ENCODE assay signal across 19 cellular contexts in the genomic region with DNA sequence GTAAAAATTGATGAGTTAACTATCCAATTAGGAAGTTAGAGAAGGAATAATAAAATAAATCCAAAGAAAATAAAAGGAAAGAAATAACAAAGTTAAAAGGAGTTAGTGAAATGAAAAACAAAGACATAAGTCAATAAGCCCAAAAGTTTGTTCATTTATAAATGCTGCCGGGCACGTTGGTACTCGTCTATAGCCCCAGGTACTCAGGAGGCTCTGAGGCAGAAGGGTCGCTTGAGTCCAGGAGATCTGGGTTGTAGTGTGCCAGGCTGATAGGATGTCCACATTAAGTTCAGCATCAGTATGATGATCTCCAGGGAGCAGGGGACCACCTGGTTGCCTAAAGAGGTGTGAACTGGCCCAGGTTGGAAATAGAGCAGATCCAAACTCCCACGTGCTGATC. TPM values are rescaled to one million over a fixed set of nuclear protein-coding genes. Genes with fewer than 3 reads are reported as not detected.
DNase-seq lines count a peak whose midpoint lies in the region; ATAC-seq, FAIRE-seq and TF ChIP-seq lines count a peak whose summit lies in the region.
"Had no signal": no experiment of that assay in that cellular context is flagged by ENCODE, and none has a peak within 500 bp of the region (broad histone marks: within the 10 kb centered on the region; RNA-seq: fewer than 3 reads in every experiment).

No MANE protein-coding gene starts in this region.

- no peak overlapping the region for H2AFZ ChIP-seq in keratinocyte (ENCODE audit: control insufficient read depth, low read length)
- H2AFZ ChIP-seq: GM23248 had no signal

- H3K9ac ChIP-seq in keratinocyte (ENCODE audit: control insufficient read depth, extremely low read depth, insufficient read depth, low read length), result no peak overlapping the region
- H3K9ac ChIP-seq: GM23248 had no signal

- no peak overlapping the region for H3K4me3 Mint-ChIP-seq in T-helper 17 cell
- H3K4me3 Mint-ChIP-seq: CD4-positive, alpha-beta memory T cell had no signal

- no peak for TF ChIP-seq POLR2A in GM12891 (IDR thresholded peaks at IDR 0.05; ENCODE audit: low read depth, low read length)

- no peaks in the 10 kb centered on the region for H3K36me3 ChIP-seq in keratinocyte (ENCODE audit: control insufficient read depth in 2 of 2, extremely low read depth in 1 of 2, insufficient read depth in 2 of 2, low read length in 2 of 2)

- no peaks in the 10 kb centered on the region for H3K9me1 ChIP-seq in keratinocyte (ENCODE audit: control insufficient read depth, extremely low read depth, insufficient read depth, low read length)

- peaks cover 29% of the 10 kb centered on the region for H3K27me3 Mint-ChIP-seq in T-helper 17 cell

- H3K27ac ChIP-seq in coronary artery (no peak overlapping the region), keratinocyte (ENCODE audit: control insufficient read depth, insufficient read depth, low read length) (no peak overlapping the region)
- H3K27ac ChIP-seq: GM23248 had no signal

- peaks cover 10% of the 10 kb centered on the region for H3K4me1 ChIP-seq in keratinocyte (ENCODE audit: control insufficient read depth, extremely low read depth, insufficient read depth, low read length)

- intact Hi-C loops in cardiac septum (cut with DNase I), result no loop called here

- H3K4me2 ChIP-seq in keratinocyte (ENCODE audit: control insufficient read depth, extremely low read depth, insufficient read depth, low read depth, low read length), result no peak overlapping the region

- H3K27ac Mint-ChIP-seq in T-helper 17 cell, result peak overlapping the region; percentile 34
- H3K27ac Mint-ChIP-seq: CD4-positive, alpha-beta memory T cell had no signal

- TF ChIP-seq CTCF in coronary artery (IDR thresholded peaks at IDR 0.05), result no peak
- TF ChIP-seq CTCF in keratinocyte (optimal IDR thresholded peaks at IDR 0.05 in 1 of 3, IDR thresholded peaks at IDR 0.05 in 1 of 3, conservative IDR thresholded peaks at IDR 0.05 in 1 of 3; ENCODE audit: extremely low read depth in 1 of 3, insufficient read depth in 2 of 3, low read length in 3 of 3), result no peak

- no peak for DNase-seq in GM12891 (ENCODE audit: insufficient read length, low spot score)
- DNase-seq in T-helper 17 cell, result no peak
- DNase-seq in coronary artery (ENCODE audit: low spot score), result peak; percentile 19
- DNase-seq in keratinocyte (ENCODE audit: low read depth, low spot score), result no peak
- no peak for DNase-seq in DMS 273 (lab: John Stamatoyannopoulos, UW; ENCODE audit: unreplicated experiment)
- DNase-seq in kidney glomerular epithelial cell (lab: John Stamatoyannopoulos, UW), result no peak
- DNase-seq in cardiac septum (ENCODE audit: low spot score), result no peak
- DNase-seq: C1 segment of cervical spinal cord; Calu3; CD4-positive, alpha-beta memory T cell; COR-L47; DMS153; DND-41; GM23248; H7; HCEC 1CT had no signal

- dilution Hi-C loops in keratinocyte (cut with MboI; ENCODE audit: extremely low pct_ligation_motif_present, low sequenced_read_pairs), result no loop called here

- no peak overlapping the region for H3K4me3 ChIP-seq in coronary artery
- no peak overlapping the region for H3K4me3 ChIP-seq in keratinocyte (ENCODE audit: control insufficient read depth in 2 of 3, extremely low read depth in 1 of 3, insufficient read depth in 2 of 3, low read depth in 1 of 3, low read length in 3 of 3)
- H3K4me3 ChIP-seq: GM23248 had no signal

- H3K9me3 ChIP-seq in T-helper 17 cell (ENCODE audit: control insufficient read depth, low read length, poor library complexity, severe bottlenecking) (no peaks in the 10 kb centered on the region), keratinocyte (ENCODE audit: control insufficient read depth, low read depth, low read length) (no peaks in the 10 kb centered on the region)

- H4K20me1 ChIP-seq in keratinocyte (ENCODE audit: control insufficient read depth, extremely low read depth, insufficient read depth, low read length), result no peaks in the 10 kb centered on the region

- no peak for ATAC-seq in T-helper 17 cell

- FAIRE-seq in GM12891 (lab: Jason Lieb, UNC), result peak; percentile 5
- FAIRE-seq in keratinocyte (lab: Jason Lieb, UNC), result peak; percentile 36
- FAIRE-seq: G401.6, GM19239, H1 had no signal

- H3K79me2 ChIP-seq in keratinocyte (ENCODE audit: control insufficient read depth, insufficient read depth, low read length), result no peaks in the 10 kb centered on the region

- H3K4me1 Mint-ChIP-seq in T-helper 17 cell, result peaks cover 4% of the 10 kb centered on the region

- H3K27me3 ChIP-seq in keratinocyte (ENCODE audit: control insufficient read depth, extremely low read depth, insufficient read depth, low read length), result no peaks in the 10 kb centered on the region

- H3K36me3 Mint-ChIP-seq in T-helper 17 cell (ENCODE audit: low read depth), result no peaks in the 10 kb centered on the region
- H3K36me3 Mint-ChIP-seq: CD4-positive, alpha-beta memory T cell had no signal

TF ChIP-seq in GM12891, 5 proteins besides CTCF, POLR2A, EP300 and RAD21:
- TF ChIP-seq POLR2AphosphoS5 (IDR thresholded peaks at IDR 0.05; ENCODE audit: low read depth, low read length) (no peak), PAX5 (IDR thresholded peaks at IDR 0.05; ENCODE audit: insufficient read depth, low read length, severe bottlenecking) (no peak), POU2F2 (IDR thresholded peaks at IDR 0.05; ENCODE audit: low read depth, low read length) (no peak), SPI1 (IDR thresholded peaks at IDR 0.05; ENCODE audit: low read depth, low read length) (no peak), TAF1 (IDR thresholded peaks at IDR 0.05; ENCODE audit: low read depth, low read length) (no peak)

RNA-seq across cellular contexts. Expression of a gene that starts 35.5 kb away (rescaled TPM):
- 3.2 TPM for polyA plus RNA-seq in GM12891 (2012; ENCODE audit: low read depth, missing spikeins)
- total RNA-seq in T-helper 17 cell (1 to 10 TPM; 2.8 to 3.7 TPM), cardiac septum (7.8 TPM)
- polyA plus RNA-seq in keratinocyte, result 22.4 to 25.0 TPM (median 23.1 TPM) in 3 replicates
- 21.7 TPM for polyA plus RNA-seq in keratinocyte (2011; ENCODE audit: low read depth)
- polyA plus RNA-seq in keratinocyte (2011; cell fraction: cytosol; rRNA removed), result 11.0 and 14.0 TPM in 2 replicates
- polyA plus RNA-seq in keratinocyte (2011; cell fraction: nucleus; rRNA removed), result 31.6 and 34.8 TPM in 2 replicates
- 9.3 and 24.1 TPM in 2 replicates for polyA plus RNA-seq in keratinocyte (2012; ENCODE audit: low replicate concordance)
- 36.4 to 62.2 TPM (median 39.0 TPM) in 3 replicates for polyA minus RNA-seq in keratinocyte
- polyA minus RNA-seq in keratinocyte (2011; cell fraction: cytosol; rRNA and poly(A)+ RNA removed), result 8.8 TPM
- polyA minus RNA-seq in keratinocyte (2011; cell fraction: nucleus; rRNA and poly(A)+ RNA removed), result 26.9 and 64.1 TPM in 2 replicates
